Comparison of ENCODE assay signal across 1 cellular context in the genomic region with DNA sequence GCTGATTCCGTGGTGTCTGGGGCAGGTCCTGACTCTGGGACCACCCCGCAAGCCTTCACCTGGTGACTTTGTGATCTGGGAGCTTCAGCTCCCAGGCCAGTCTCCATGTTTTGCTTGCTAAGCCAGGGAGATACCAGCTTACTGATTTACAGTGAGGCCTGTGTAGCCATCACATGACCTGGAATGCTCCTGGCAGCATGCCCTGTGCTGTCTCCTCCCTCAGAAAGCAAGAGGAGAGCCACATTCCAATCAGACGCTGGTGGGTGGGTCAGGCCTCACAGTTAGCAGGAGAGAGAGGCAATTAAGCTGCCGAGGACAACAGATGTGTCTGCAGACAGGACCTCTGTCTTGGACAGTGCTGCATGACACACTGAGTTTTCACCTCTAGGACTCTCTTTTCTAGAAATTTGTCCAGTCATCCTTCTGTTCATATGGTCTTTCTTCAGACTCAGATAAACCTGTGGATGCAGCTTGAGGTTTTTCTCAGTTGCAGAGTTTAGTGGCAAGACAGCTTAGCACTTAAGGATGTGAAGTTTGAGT.
TF ChIP-seq lines count a peak whose summit lies in the region.

No MANE protein-coding gene starts in this region.

TF ChIP-seq in HepG2, 621 proteins besides CTCF, POLR2A, EP300 and RAD21 (continues in another document):
- TF ChIP-seq MATR3 (CRISPR knock-in tag; IDR thresholded peaks at IDR 0.05) (no peak), ELF1 (CRISPR knock-in tag; IDR thresholded peaks at IDR 0.05) (0 out of 2 replicates have a peak, but pooled peaks have one; percentile 23), HNF4A (CRISPR knock-in tag; IDR thresholded peaks at IDR 0.05) (peak; percentile 60), ZNF33A (CRISPR knock-in tag; IDR thresholded peaks at IDR 0.05; ENCODE audit: borderline replicate concordance) (no peak), ZNF230 (CRISPR knock-in tag; IDR thresholded peaks at IDR 0.05) (no peak), ZNF572 (CRISPR knock-in tag; IDR thresholded peaks at IDR 0.05) (no peak), RNF2 (conservative IDR thresholded peaks at IDR 0.05; ENCODE audit: low read depth) (no peak), ZSCAN12 (CRISPR knock-in tag; IDR thresholded peaks at IDR 0.05) (no peak), SOX13 (IDR thresholded peaks at IDR 0.05) (no peak), SOX13 (CRISPR knock-in tag; conservative IDR thresholded peaks at IDR 0.05 in 1 of 2, IDR thresholded peaks at IDR 0.05 in 1 of 2) (peak in 1 of 2 experiments; percentile 53; a peak in 1 of 4 replicates), MYNN (CRISPR knock-in tag; IDR thresholded peaks at IDR 0.05; ENCODE audit: low read depth) (no peak), EEA1 (CRISPR knock-in tag; IDR thresholded peaks at IDR 0.05; ENCODE audit: borderline replicate concordance) (no peak), ZSCAN30 (CRISPR knock-in tag; IDR thresholded peaks at IDR 0.05) (no peak), ZNF607 (CRISPR knock-in tag; IDR thresholded peaks at IDR 0.05; ENCODE audit: borderline replicate concordance) (no peak), ZNF816 (CRISPR knock-in tag; IDR thresholded peaks at IDR 0.05; ENCODE audit: borderline replicate concordance) (no peak), ZNF335 (CRISPR knock-in tag; IDR thresholded peaks at IDR 0.05) (peak; percentile 65; the same call in 1 of the 2 replicates), TGIF2 (CRISPR knock-in tag; IDR thresholded peaks at IDR 0.05) (0 out of 2 replicates have a peak, but pooled peaks have one; percentile 28), MTA3 (CRISPR knock-in tag; IDR thresholded peaks at IDR 0.05) (no peak), BRCA1 (CRISPR knock-in tag; IDR thresholded peaks at IDR 0.05) (no peak), NR2F2 (IDR thresholded peaks at IDR 0.05; ENCODE audit: borderline replicate concordance, low read depth) (no peak)
- TF ChIP-seq, protein P1, sequence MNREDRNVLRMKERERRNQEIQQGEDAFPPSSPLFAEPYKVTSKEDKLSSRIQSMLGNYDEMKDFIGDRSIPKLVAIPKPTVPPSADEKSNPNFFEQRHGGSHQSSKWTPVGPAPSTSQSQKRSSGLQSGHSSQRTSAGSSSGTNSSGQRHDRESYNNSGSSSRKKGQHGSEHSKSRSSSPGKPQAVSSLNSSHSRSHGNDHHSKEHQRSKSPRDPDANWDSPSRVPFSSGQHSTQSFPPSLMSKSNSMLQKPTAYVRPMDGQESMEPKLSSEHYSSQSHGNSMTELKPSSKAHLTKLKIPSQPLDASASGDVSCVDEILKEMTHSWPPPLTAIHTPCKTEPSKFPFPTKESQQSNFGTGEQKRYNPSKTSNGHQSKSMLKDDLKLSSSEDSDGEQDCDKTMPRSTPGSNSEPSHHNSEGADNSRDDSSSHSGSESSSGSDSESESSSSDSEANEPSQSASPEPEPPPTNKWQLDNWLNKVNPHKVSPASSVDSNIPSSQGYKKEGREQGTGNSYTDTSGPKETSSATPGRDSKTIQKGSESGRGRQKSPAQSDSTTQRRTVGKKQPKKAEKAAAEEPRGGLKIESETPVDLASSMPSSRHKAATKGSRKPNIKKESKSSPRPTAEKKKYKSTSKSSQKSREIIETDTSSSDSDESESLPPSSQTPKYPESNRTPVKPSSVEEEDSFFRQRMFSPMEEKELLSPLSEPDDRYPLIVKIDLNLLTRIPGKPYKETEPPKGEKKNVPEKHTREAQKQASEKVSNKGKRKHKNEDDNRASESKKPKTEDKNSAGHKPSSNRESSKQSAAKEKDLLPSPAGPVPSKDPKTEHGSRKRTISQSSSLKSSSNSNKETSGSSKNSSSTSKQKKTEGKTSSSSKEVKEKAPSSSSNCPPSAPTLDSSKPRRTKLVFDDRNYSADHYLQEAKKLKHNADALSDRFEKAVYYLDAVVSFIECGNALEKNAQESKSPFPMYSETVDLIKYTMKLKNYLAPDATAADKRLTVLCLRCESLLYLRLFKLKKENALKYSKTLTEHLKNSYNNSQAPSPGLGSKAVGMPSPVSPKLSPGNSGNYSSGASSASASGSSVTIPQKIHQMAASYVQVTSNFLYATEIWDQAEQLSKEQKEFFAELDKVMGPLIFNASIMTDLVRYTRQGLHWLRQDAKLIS (CRISPR knock-in tag; IDR thresholded peaks at IDR 0.05) = no peak
- TF ChIP-seq, protein P2, sequence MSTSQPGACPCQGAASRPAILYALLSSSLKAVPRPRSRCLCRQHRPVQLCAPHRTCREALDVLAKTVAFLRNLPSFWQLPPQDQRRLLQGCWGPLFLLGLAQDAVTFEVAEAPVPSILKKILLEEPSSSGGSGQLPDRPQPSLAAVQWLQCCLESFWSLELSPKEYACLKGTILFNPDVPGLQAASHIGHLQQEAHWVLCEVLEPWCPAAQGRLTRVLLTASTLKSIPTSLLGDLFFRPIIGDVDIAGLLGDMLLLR (CRISPR knock-in tag; IDR thresholded peaks at IDR 0.05) = 0 out of 2 replicates have a peak, but pooled peaks have one; percentile 57
- TF ChIP-seq, protein P3, sequence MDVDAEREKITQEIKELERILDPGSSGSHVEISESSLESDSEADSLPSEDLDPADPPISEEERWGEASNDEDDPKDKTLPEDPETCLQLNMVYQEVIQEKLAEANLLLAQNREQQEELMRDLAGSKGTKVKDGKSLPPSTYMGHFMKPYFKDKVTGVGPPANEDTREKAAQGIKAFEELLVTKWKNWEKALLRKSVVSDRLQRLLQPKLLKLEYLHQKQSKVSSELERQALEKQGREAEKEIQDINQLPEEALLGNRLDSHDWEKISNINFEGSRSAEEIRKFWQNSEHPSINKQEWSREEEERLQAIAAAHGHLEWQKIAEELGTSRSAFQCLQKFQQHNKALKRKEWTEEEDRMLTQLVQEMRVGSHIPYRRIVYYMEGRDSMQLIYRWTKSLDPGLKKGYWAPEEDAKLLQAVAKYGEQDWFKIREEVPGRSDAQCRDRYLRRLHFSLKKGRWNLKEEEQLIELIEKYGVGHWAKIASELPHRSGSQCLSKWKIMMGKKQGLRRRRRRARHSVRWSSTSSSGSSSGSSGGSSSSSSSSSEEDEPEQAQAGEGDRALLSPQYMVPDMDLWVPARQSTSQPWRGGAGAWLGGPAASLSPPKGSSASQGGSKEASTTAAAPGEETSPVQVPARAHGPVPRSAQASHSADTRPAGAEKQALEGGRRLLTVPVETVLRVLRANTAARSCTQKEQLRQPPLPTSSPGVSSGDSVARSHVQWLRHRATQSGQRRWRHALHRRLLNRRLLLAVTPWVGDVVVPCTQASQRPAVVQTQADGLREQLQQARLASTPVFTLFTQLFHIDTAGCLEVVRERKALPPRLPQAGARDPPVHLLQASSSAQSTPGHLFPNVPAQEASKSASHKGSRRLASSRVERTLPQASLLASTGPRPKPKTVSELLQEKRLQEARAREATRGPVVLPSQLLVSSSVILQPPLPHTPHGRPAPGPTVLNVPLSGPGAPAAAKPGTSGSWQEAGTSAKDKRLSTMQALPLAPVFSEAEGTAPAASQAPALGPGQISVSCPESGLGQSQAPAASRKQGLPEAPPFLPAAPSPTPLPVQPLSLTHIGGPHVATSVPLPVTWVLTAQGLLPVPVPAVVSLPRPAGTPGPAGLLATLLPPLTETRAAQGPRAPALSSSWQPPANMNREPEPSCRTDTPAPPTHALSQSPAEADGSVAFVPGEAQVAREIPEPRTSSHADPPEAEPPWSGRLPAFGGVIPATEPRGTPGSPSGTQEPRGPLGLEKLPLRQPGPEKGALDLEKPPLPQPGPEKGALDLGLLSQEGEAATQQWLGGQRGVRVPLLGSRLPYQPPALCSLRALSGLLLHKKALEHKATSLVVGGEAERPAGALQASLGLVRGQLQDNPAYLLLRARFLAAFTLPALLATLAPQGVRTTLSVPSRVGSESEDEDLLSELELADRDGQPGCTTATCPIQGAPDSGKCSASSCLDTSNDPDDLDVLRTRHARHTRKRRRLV (CRISPR knock-in tag; IDR thresholded peaks at IDR 0.05) = no peak
- TF ChIP-seq, protein P4, sequence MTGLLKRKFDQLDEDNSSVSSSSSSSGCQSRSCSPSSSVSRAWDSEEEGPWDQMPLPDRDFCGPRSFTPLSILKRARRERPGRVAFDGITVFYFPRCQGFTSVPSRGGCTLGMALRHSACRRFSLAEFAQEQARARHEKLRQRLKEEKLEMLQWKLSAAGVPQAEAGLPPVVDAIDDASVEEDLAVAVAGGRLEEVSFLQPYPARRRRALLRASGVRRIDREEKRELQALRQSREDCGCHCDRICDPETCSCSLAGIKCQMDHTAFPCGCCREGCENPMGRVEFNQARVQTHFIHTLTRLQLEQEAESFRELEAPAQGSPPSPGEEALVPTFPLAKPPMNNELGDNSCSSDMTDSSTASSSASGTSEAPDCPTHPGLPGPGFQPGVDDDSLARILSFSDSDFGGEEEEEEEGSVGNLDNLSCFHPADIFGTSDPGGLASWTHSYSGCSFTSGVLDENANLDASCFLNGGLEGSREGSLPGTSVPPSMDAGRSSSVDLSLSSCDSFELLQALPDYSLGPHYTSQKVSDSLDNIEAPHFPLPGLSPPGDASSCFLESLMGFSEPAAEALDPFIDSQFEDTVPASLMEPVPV (CRISPR knock-in tag; IDR thresholded peaks at IDR 0.05) = no peak
- TF ChIP-seq, protein P5, sequence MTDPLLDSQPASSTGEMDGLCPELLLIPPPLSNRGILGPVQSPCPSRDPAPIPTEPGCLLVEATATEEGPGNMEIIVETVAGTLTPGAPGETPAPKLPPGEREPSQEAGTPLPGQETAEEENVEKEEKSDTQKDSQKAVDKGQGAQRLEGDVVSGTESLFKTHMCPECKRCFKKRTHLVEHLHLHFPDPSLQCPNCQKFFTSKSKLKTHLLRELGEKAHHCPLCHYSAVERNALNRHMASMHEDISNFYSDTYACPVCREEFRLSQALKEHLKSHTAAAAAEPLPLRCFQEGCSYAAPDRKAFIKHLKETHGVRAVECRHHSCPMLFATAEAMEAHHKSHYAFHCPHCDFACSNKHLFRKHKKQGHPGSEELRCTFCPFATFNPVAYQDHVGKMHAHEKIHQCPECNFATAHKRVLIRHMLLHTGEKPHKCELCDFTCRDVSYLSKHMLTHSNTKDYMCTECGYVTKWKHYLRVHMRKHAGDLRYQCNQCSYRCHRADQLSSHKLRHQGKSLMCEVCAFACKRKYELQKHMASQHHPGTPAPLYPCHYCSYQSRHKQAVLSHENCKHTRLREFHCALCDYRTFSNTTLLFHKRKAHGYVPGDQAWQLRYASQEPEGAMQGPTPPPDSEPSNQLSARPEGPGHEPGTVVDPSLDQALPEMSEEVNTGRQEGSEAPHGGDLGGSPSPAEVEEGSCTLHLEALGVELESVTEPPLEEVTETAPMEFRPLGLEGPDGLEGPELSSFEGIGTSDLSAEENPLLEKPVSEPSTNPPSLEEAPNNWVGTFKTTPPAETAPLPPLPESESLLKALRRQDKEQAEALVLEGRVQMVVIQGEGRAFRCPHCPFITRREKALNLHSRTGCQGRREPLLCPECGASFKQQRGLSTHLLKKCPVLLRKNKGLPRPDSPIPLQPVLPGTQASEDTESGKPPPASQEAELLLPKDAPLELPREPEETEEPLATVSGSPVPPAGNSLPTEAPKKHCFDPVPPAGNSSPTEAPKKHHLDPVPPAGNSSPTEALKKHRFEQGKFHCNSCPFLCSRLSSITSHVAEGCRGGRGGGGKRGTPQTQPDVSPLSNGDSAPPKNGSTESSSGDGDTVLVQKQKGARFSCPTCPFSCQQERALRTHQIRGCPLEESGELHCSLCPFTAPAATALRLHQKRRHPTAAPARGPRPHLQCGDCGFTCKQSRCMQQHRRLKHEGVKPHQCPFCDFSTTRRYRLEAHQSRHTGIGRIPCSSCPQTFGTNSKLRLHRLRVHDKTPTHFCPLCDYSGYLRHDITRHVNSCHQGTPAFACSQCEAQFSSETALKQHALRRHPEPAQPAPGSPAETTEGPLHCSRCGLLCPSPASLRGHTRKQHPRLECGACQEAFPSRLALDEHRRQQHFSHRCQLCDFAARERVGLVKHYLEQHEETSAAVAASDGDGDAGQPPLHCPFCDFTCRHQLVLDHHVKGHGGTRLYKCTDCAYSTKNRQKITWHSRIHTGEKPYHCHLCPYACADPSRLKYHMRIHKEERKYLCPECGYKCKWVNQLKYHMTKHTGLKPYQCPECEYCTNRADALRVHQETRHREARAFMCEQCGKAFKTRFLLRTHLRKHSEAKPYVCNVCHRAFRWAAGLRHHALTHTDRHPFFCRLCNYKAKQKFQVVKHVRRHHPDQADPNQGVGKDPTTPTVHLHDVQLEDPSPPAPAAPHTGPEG (CRISPR knock-in tag; IDR thresholded peaks at IDR 0.05) = 0 out of 2 replicates have a peak, but pooled peaks have one; percentile 57
- TF ChIP-seq, protein P6, sequence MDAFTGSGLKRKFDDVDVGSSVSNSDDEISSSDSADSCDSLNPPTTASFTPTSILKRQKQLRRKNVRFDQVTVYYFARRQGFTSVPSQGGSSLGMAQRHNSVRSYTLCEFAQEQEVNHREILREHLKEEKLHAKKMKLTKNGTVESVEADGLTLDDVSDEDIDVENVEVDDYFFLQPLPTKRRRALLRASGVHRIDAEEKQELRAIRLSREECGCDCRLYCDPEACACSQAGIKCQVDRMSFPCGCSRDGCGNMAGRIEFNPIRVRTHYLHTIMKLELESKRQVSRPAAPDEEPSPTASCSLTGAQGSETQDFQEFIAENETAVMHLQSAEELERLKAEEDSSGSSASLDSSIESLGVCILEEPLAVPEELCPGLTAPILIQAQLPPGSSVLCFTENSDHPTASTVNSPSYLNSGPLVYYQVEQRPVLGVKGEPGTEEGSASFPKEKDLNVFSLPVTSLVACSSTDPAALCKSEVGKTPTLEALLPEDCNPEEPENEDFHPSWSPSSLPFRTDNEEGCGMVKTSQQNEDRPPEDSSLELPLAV (CRISPR knock-in tag; conservative IDR thresholded peaks at IDR 0.05; ENCODE audit: low read depth) = no peak
- TF ChIP-seq, protein P7, sequence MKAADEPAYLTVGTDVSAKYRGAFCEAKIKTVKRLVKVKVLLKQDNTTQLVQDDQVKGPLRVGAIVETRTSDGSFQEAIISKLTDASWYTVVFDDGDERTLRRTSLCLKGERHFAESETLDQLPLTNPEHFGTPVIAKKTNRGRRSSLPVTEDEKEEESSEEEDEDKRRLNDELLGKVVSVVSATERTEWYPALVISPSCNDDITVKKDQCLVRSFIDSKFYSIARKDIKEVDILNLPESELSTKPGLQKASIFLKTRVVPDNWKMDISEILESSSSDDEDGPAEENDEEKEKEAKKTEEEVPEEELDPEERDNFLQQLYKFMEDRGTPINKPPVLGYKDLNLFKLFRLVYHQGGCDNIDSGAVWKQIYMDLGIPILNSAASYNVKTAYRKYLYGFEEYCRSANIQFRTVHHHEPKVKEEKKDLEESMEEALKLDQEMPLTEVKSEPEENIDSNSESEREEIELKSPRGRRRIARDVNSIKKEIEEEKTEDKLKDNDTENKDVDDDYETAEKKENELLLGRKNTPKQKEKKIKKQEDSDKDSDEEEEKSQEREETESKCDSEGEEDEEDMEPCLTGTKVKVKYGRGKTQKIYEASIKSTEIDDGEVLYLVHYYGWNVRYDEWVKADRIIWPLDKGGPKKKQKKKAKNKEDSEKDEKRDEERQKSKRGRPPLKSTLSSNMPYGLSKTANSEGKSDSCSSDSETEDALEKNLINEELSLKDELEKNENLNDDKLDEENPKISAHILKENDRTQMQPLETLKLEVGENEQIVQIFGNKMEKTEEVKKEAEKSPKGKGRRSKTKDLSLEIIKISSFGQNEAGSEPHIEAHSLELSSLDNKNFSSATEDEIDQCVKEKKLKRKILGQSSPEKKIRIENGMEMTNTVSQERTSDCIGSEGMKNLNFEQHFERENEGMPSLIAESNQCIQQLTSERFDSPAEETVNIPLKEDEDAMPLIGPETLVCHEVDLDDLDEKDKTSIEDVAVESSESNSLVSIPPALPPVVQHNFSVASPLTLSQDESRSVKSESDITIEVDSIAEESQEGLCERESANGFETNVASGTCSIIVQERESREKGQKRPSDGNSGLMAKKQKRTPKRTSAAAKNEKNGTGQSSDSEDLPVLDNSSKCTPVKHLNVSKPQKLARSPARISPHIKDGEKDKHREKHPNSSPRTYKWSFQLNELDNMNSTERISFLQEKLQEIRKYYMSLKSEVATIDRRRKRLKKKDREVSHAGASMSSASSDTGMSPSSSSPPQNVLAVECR (CRISPR knock-in tag; IDR thresholded peaks at IDR 0.05; ENCODE audit: borderline replicate concordance) = no peak; the same call in 1 of the 2 replicates
